ENCODE assay signal across 25 cellular contexts in the genomic region with DNA sequence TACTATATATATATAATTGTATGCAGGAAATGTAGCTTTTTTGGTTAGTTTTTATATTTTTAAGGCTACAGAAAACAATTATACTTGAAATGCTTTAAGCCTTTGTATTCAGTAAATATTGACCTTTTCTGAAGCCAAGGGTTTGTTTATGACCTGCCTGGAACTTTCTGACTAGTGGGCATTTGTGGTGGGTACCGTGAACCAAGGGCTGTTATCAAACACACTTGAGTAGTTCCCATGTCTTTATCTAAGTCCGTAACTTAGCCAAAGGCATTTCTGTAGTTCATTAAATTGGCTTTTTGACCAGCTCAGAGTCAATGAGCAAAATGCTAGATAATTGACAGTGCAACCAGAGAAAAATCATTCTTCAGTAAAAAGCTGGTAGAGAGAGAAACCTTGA.
DNase-seq lines count a peak whose midpoint lies in the region; ATAC-seq, FAIRE-seq and TF ChIP-seq lines count a peak whose summit lies in the region.
"Had no signal": no experiment of that assay in that cellular context is flagged by ENCODE, and none has a peak within 500 bp of the region (broad histone marks: within the 10 kb centered on the region; RNA-seq: fewer than 3 reads in every experiment).

No MANE protein-coding gene starts in this region.

- H4K20me1 ChIP-seq in endothelial cell of umbilical vein (replicated peaks; ENCODE audit: control insufficient read depth, extremely low read depth, insufficient read depth, low read length): no peaks in the 10 kb centered on the region
- H4K20me1 ChIP-seq: BLaER1 had no signal

- no peak for TF ChIP-seq CTCF in body of pancreas (IDR thresholded peaks at IDR 0.05)
- TF ChIP-seq CTCF in endothelial cell of umbilical vein (IDR thresholded peaks at IDR 0.05; ENCODE audit: extremely low read depth in 1 of 2, insufficient read depth in 1 of 2, low read depth in 1 of 2, low read length in 2 of 2): no peak

- H3K36me3 ChIP-seq in body of pancreas (replicated peaks in 1 of 2; ENCODE audit: insufficient read depth in 1 of 2, low read depth in 2 of 2) (no peaks in the 10 kb centered on the region), endothelial cell of umbilical vein (ENCODE audit: control insufficient read depth in 2 of 2, extremely low read depth in 1 of 2, insufficient read depth in 2 of 2, low read length in 2 of 2) (no peaks in the 10 kb centered on the region)
- H3K36me3 ChIP-seq: BE2C, BLaER1 had no signal

- H3K27ac ChIP-seq in body of pancreas: no peak overlapping the region
- no peak overlapping the region for H3K27ac ChIP-seq in endothelial cell of umbilical vein (ENCODE audit: insufficient read depth, low read depth, low read length)
- H3K27ac ChIP-seq: BLaER1 had no signal

- CTCF ChIA-PET in endothelial cell of umbilical vein (lab: Charles Lee): interaction anchor here (2.9 kb wide), 1 partner anchor 61 kb away, joined by 8 read pairs; no protein-coding TSS in a partner anchor

- H3K4me3 ChIP-seq in body of pancreas (no peak overlapping the region), endothelial cell of umbilical vein (replicated peaks in 1 of 3; ENCODE audit: insufficient read depth in 1 of 3, low read depth in 1 of 3, low read length in 3 of 3) (no peak overlapping the region)
- H3K4me3 ChIP-seq: BLaER1, GM12878 had no signal

- H3K4me2 ChIP-seq in endothelial cell of umbilical vein (ENCODE audit: insufficient read depth, low read length): no peak overlapping the region
- H3K4me2 ChIP-seq: BLaER1 had no signal

- H3K4me1 ChIP-seq in body of pancreas (peaks cover 5% of the 10 kb centered on the region), endothelial cell of umbilical vein (ENCODE audit: control insufficient read depth, extremely low read depth, insufficient read depth, low read length) (no peaks in the 10 kb centered on the region)
- H3K4me1 ChIP-seq: BE2C, BLaER1 had no signal

- intact Hi-C loops in body of pancreas (cut with DNase I) (no loop called here), endothelial cell of umbilical vein (cut with micrococcal nuclease) (no loop called here)

- no peaks in the 10 kb centered on the region for H3K9me1 ChIP-seq in endothelial cell of umbilical vein (replicated peaks; ENCODE audit: control insufficient read depth, extremely low read depth, insufficient read depth, low read length)

- dilution Hi-C loops in endothelial cell of umbilical vein (cut with MboI; ENCODE audit: extremely low pct_ligation_motif_present, low sequenced_read_pairs): no loop called here

- TF ChIP-seq POLR2A in body of pancreas (IDR thresholded peaks at IDR 0.05) (no peak), endothelial cell of umbilical vein (IDR thresholded peaks at IDR 0.05; ENCODE audit: low read depth, low read length) (no peak), GM18505 (IDR thresholded peaks at IDR 0.05; ENCODE audit: borderline replicate concordance, extremely low read depth, insufficient read depth, insufficient read length) (no peak)

- peak; percentile 4 for FAIRE-seq in endothelial cell of umbilical vein (lab: Jason Lieb, UNC)
- FAIRE-seq: A204.1, GM12878, GM12892, GM19239 had no signal

- POLR2A ChIA-PET in endothelial cell of umbilical vein (lab: Charles Lee): no interaction called here

- H2AFZ ChIP-seq in endothelial cell of umbilical vein (ENCODE audit: low read depth, low read length): no peak overlapping the region

- WGBS in body of pancreas, 2 donors: 30 to 35% methylated on average over 2 of the region's 2 CpGs

- H3K9ac ChIP-seq in endothelial cell of umbilical vein (replicated peaks; ENCODE audit: extremely low read depth, insufficient read depth, low read length): no peak overlapping the region
- H3K9ac ChIP-seq: BLaER1 had no signal

- ATAC-seq in body of pancreas (peak; percentile 40), GM18505 (IDR thresholded peaks at IDR 0.05; ENCODE audit: unreplicated experiment) (no peak)
- ATAC-seq: GM12878 had no signal

- no TSS peak for BruUV-seq in endothelial cell of umbilical vein (replicated peaks; lab: Mats Ljungman, UMichigan)

- H3K27me3 ChIP-seq in body of pancreas (no peaks in the 10 kb centered on the region), endothelial cell of umbilical vein (ENCODE audit: control insufficient read depth in 2 of 2, insufficient read depth in 2 of 2, low read length in 2 of 2) (no peaks in the 10 kb centered on the region)
- H3K27me3 ChIP-seq: BE2C, BLaER1 had no signal

- no peaks in the 10 kb centered on the region for H3K9me3 ChIP-seq in body of pancreas
- H3K9me3 ChIP-seq in endothelial cell of umbilical vein (replicated peaks; ENCODE audit: control insufficient read depth, insufficient read depth, low read length): no peaks in the 10 kb centered on the region
- H3K9me3 ChIP-seq: BE2C, BLaER1 had no signal

- DNase-seq in body of pancreas: peak in 1 of 4 donors; percentile 12
- no peak for DNase-seq in endothelial cell of umbilical vein (ENCODE audit: low read depth, low spot score)
- no peak for DNase-seq in HuH-7 (ENCODE audit: low spot score)
- DNase-seq in NCI-H1436 (lab: John Stamatoyannopoulos, UW): no peak
- DNase-seq: 8988T; ACHN; BE2C; C1 segment of cervical spinal cord; CD4-positive, alpha-beta memory T cell; CD4-positive, CD25-positive, alpha-beta regulatory T cell; CD8-positive, alpha-beta memory T cell; COR-L47; DMS 273 treated with DMSO at 0.1 percent for 48 hours; DMS153; DMS53; DMS79; DND-41; EL; GDM1 had no signal

- no peaks in the 10 kb centered on the region for H3K79me2 ChIP-seq in endothelial cell of umbilical vein (ENCODE audit: control insufficient read depth, insufficient read depth, low read length)

TF ChIP-seq in endothelial cell of umbilical vein, 7 proteins besides CTCF, POLR2A, EP300 and RAD21:
- TF ChIP-seq JUN (IDR thresholded peaks at IDR 0.05; ENCODE audit: borderline replicate concordance, insufficient read depth, insufficient read length, low read depth) (no peak), POLR2AphosphoS5 (IDR thresholded peaks at IDR 0.05; ENCODE audit: insufficient read depth, low read depth, low read length) (no peak), GATA2 (IDR thresholded peaks at IDR 0.05; ENCODE audit: insufficient read depth, insufficient read length, low read depth, low read length) (no peak), EZH2 (IDR thresholded peaks at IDR 0.05; ENCODE audit: borderline replicate concordance, low read depth, low read length, severe bottlenecking) (no peak), MYC (IDR thresholded peaks at IDR 0.05; ENCODE audit: low read depth, low read length) (no peak), FOS (IDR thresholded peaks at IDR 0.05; ENCODE audit: borderline replicate concordance, insufficient read depth, low read length) (no peak)
- TF ChIP-seq, protein P1, sequence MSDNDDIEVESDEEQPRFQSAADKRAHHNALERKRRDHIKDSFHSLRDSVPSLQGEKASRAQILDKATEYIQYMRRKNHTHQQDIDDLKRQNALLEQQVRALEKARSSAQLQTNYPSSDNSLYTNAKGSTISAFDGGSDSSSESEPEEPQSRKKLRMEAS (IDR thresholded peaks at IDR 0.05; ENCODE audit: insufficient read depth, insufficient read length): no peak
TF ChIP-seq in endothelial cell of umbilical vein: peak in this region for 0.
